Comparison of ENCODE assay signal across 18 cellular contexts in the genomic region with DNA sequence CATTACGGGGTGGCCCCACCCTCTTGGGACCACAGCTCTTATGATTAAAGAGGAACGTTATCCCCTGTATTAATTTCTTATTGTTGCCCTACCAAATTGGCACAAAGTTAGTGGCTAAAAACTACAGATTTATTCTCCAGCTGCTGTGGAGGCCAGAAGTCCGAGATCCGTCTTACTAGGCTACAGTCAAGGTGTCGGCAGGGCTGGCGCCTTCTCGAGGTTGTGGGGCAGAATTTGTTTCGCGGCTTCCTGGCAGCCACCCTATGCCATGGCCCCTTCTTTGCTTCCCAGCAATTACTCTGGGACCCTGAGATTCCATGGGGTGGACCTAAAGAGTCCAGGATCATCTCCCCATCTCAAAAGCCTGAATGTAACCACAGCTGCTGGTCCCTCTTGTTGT.
"Had no signal": no experiment of that assay in that cellular context is flagged by ENCODE, and none has a peak within 500 bp of the region (broad histone marks: within the 10 kb centered on the region; RNA-seq: fewer than 3 reads in every experiment).

No MANE protein-coding gene starts in this region.

- H3K27me3 Mint-ChIP-seq: activated naive CD8-positive, alpha-beta T cell; brain; memory B cell; naive B cell; T-helper 17 cell had no signal

- ATAC-seq: mucosa of descending colon, T-helper 17 cell, WTC11 had no signal

- H3K36me3 Mint-ChIP-seq: brain, naive B cell, WTC11 had no signal

- H3K27me3 ChIP-seq: dorsolateral prefrontal cortex, hepatocyte, right atrium auricular region, SJCRH30, stomach, vagina had no signal

- H3K79me2 ChIP-seq: hepatocyte had no signal

- H3K9me3 ChIP-seq: mucosa of descending colon, prostate gland, right atrium auricular region, SJCRH30, stomach, vagina had no signal

- H3K4me1 ChIP-seq: prostate gland had no signal

- H2AFZ ChIP-seq: hepatocyte had no signal

- FAIRE-seq: TTC549 had no signal

- H3K4me3 Mint-ChIP-seq: activated naive CD8-positive, alpha-beta T cell; brain; memory B cell; naive B cell; T-helper 17 cell; WTC11 had no signal

- H3K36me3 ChIP-seq: prostate gland, right atrium auricular region, SJCRH30, stomach, vagina had no signal

- H3K4me3 ChIP-seq: dorsolateral prefrontal cortex, hepatocyte, mucosa of descending colon, prostate gland, right atrium auricular region, SJCRH30, stomach, vagina had no signal

- H3K27ac ChIP-seq: dorsolateral prefrontal cortex, hepatocyte, prostate gland, right atrium auricular region, SJCRH30, stomach, vagina had no signal

- DNase-seq: amygdala, caudate nucleus, dorsolateral prefrontal cortex, mucosa of descending colon, naive B cell, SJCRH30, stomach, T-helper 17 cell, trophoblast cell had no signal

- H3K4me2 ChIP-seq: hepatocyte had no signal

- H3K9me3 Mint-ChIP-seq: brain, memory B cell, naive B cell, WTC11 had no signal

- H3K27ac Mint-ChIP-seq: memory B cell, T-helper 17 cell, WTC11 had no signal
